In the genomic region with DNA sequence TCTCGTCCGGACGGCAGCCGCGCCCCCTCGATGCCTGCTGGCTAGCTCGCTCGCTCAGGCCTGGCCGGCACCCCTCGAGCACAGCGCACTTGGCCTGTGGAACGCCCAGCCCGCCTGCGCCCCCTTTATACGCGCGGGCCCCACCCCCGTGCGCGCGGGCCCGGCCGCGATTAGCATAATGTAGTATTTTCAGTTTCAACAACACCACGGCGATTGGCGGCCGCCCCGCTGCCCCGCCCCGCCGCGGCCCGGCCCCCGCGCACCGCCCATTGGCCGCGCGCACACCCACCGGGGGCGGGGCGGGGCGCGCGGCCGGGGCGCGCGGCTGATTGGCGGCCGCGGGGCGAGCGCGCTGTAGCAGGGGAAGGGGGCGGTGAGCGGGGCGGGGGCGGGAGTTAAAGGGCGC, we compare ENCODE assay signal across 8 cellular contexts. TPM values are rescaled to one million over a fixed set of nuclear protein-coding genes. Genes with fewer than 3 reads are reported as not detected.
DNase-seq lines count a peak whose midpoint lies in the region; ATAC-seq, FAIRE-seq and TF ChIP-seq lines count a peak whose summit lies in the region.

A gene (minus strand): TSS at position 100 of the 406 bp plus-strand sequence. CDS start 319 bp downstream, outside the sequence.

- TF ChIP-seq RAD21 in A549 (conservative IDR thresholded peaks at IDR 0.05 in 1 of 2, IDR thresholded peaks at IDR 0.05 in 1 of 2): no peak

- POLR2A ChIA-PET in A549 (lab: Yijun Ruan, JAX): interaction anchor here (0.9 to 2.2 kb wide), 3 partner anchors 44 to 352 kb away, joined by 3 to 10 read pairs (median 5); a partner anchor contains a TSS

- peak within 1 kb of the TSS; percentile 66 to 82; a peak in 5 of 6 replicates for H3K27ac ChIP-seq in A549
- H3K27ac ChIP-seq in ectodermal cell (ENCODE audit: insufficient read depth, low read depth, low read length, poor library complexity, severe bottlenecking): peak within 1 kb of the TSS; percentile 44

- no peaks in the 10 kb centered on the region for H3K36me3 ChIP-seq in ectodermal cell (ENCODE audit: control insufficient read depth, insufficient read depth, low read length)

- peak; percentile 40 for TF ChIP-seq POLR2A in A549 (IDR thresholded peaks at IDR 0.05; ENCODE audit: low read length)

- ATAC-seq in A549: peak; percentile 57 to 74
- peak; percentile 71 for ATAC-seq in GM18909 (IDR thresholded peaks at IDR 0.05; ENCODE audit: poor library complexity, unreplicated experiment)
- peak; percentile 62 for ATAC-seq in HG03139 (IDR thresholded peaks at IDR 0.05; ENCODE audit: unreplicated experiment)

- H3K4me2 ChIP-seq in A549: peak within 1 kb of the TSS; percentile 99

- H3K4me1 ChIP-seq in A549: peaks cover 5% of the 10 kb centered on the region; the same call in 1 of the 3 replicates
- H3K4me1 ChIP-seq in ectodermal cell (ENCODE audit: control insufficient read depth, insufficient read depth, low read length): peaks cover 40% of the 10 kb centered on the region

- CTCF ChIA-PET in A549 (lab: Yijun Ruan, JAX): interaction anchor here (0.6 to 21.2 kb wide), 10 partner anchors 11 to 460 kb away, joined by 3 to 1059 read pairs (median 6); no protein-coding TSS in a partner anchor

- TF ChIP-seq CTCF in A549 (IDR thresholded peaks at IDR 0.05): no peak

- peaks cover 48% of the 10 kb centered on the region for H3K27me3 ChIP-seq in ectodermal cell (ENCODE audit: control insufficient read depth, insufficient read depth, low read length, poor library complexity, severe bottlenecking)

- 2% methylated on average over 11 of the region's 61 CpGs for WGBS in A549 (ENCODE audit: missing lambda C conversion rate)
- 1% methylated on average over 56 of the region's 61 CpGs for WGBS in ectodermal cell, 2 experiments

- TF ChIP-seq EP300 in A549 (IDR thresholded peaks at IDR 0.05): no peak

- H3K4me3 ChIP-seq in A549 (peak within 1 kb of the TSS; percentile 71), ectodermal cell (ENCODE audit: insufficient read depth, low read depth, low read length) (peak within 1 kb of the TSS; percentile 77)

- DNase-seq in A549 (ENCODE audit: low read depth in 1 of 2, low spot score in 1 of 2) (peak; percentile 71 to 78), NCI-H460 (ENCODE audit: extremely low read depth, low read depth) (peak; percentile 45), medulla oblongata (ENCODE audit: extremely low spot score) (peak; percentile 88)
- DNase-seq in activated CD8-positive, alpha-beta memory T cell treated with anti-CD3 and anti-CD28 coated beads for 1 hour (ENCODE audit: extremely low read depth in 1 of 2, low read depth in 1 of 2): peak; percentile 56 to 71
- peak; percentile 48 to 69 (median 61) for DNase-seq in stimulated activated CD4-positive, alpha-beta T cell treated with anti-CD3 and anti-CD28 coated beads, TNF-alpha, amount 100 ng/mL, for 48 hours (ENCODE audit: low read depth in 3 of 3)

- FAIRE-seq in A549 (lab: Jason Lieb, UNC): no peak

- no peaks in the 10 kb centered on the region for H3K9me3 ChIP-seq in A549
- no peaks in the 10 kb centered on the region for H3K9me3 ChIP-seq in ectodermal cell (ENCODE audit: control insufficient read depth, low read length)

TF ChIP-seq in A549, 52 proteins besides CTCF, POLR2A, EP300 and RAD21:
- no peak for TF ChIP-seq JUNB (IDR thresholded peaks at IDR 0.05)
- no peak for TF ChIP-seq HEYL (CRISPR knock-in tag; IDR thresholded peaks at IDR 0.05)
- TF ChIP-seq ZSCAN20 (CRISPR knock-in tag; IDR thresholded peaks at IDR 0.05): no peak
- no peak for TF ChIP-seq RARB (CRISPR knock-in tag; IDR thresholded peaks at IDR 0.05)
- no peak for TF ChIP-seq FOXS1 (CRISPR knock-in tag; IDR thresholded peaks at IDR 0.05)

RNA-seq across cellular contexts. Expression of the gene that starts here (rescaled TPM):
- 0.40 and 0.41 TPM in 2 replicates for polyA plus RNA-seq in A549 (2011; rRNA removed)
- 0.11 and 0.25 TPM in 2 replicates for polyA plus RNA-seq in A549 (2012; cell fraction: cytosol; rRNA removed)
- polyA plus RNA-seq in A549 (2012; cell fraction: nucleus; rRNA removed): 0.34 and 0.62 TPM in 2 replicates
- polyA plus RNA-seq in A549 (2017; fragmentation: RNase III; extraction: RNeasy Plus Mini Kit Qiagen cat#74134 plus additional on column Dnase treatment): 0.16 to 0.36 TPM (median 0.30 TPM) in 3 replicates
- 0.29 TPM in 1 of 2 replicates, not detected in the other for polyA minus RNA-seq in A549 (2011; rRNA and poly(A)+ RNA removed)
- 0.25 and 0.32 TPM in 2 replicates for total RNA-seq in NCI-H460 (2014; rRNA removed; shearing (Covaris generic))
- polyA plus RNA-seq in NCI-H460 (2014; cell fraction: nucleus; rRNA removed): 0.35 TPM in 1 of 2 replicates, not detected in the other
- polyA plus RNA-seq in ectodermal cell (2013, experiment 1 of 4): 49.6 TPM
- 35.2 TPM for polyA plus RNA-seq in ectodermal cell (2013, experiment 2 of 4)
- polyA plus RNA-seq in ectodermal cell (2013, experiment 3 of 4): 50.7 TPM
- 58.4 TPM for polyA plus RNA-seq in ectodermal cell (2013, experiment 4 of 4)

Comparison
In these comparisons a context has a peak if more than half of its experiments do, and no peak if none do; other contexts are left out.
1. Peak in every context shown above with its lines: DNase-seq, ATAC-seq, H3K4me3 ChIP-seq and H3K27ac ChIP-seq.
2. Peak in DNase-seq, ATAC-seq, H3K4me3 ChIP-seq, H3K27ac ChIP-seq and H3K4me2 ChIP-seq in A549; RNA of the gene not detected or under 1 TPM.
3. Peak in DNase-seq in NCI-H460; RNA of the gene not detected or under 1 TPM.